33 cellular contexts compared by ENCODE assay signal in genomic region chr3:81439088-81439487, GRCh38.
"Had no signal": no experiment of that assay in that cellular context is flagged by ENCODE, and none has a peak within 500 bp of the region (broad histone marks: within the 10 kb centered on the region; RNA-seq: fewer than 3 reads in every experiment).

No MANE protein-coding gene starts in this region.

- H3K36me3 Mint-ChIP-seq: activated CD4-positive, alpha-beta memory T cell treated with anti-CD3 and anti-CD28 coated beads for 36 hours; activated CD8-positive, alpha-beta memory T cell treated with anti-CD3 and anti-CD28 coated beads, Interleukin-2, amount 10 ng/mL, durations not matched to agents 7 days and 5 days; activated naive CD4-positive, alpha-beta T cell treated with anti-CD3 and anti-CD28 coated beads, Interleukin-2, amount 10 ng/mL, durations not matched to agents 7 days and 5 days; activated naive CD4-positive, alpha-beta T cell treated with anti-CD3 and anti-CD28 coated beads, Interleukin-2, amount 50 U/mL, for 72 hours; activated naive CD8-positive, alpha-beta T cell treated with anti-CD3 and anti-CD28 coated beads, Interleukin-2, amount 10 ng/mL, durations not matched to agents 7 days and 5 days; brain had no signal

- H3K4me3 Mint-ChIP-seq: activated CD4-positive, alpha-beta memory T cell treated with anti-CD3 and anti-CD28 coated beads for 36 hours; activated CD4-positive, alpha-beta T cell treated with anti-CD3 and anti-CD28 coated beads for 36 hours; activated CD4-positive, alpha-beta T cell treated with anti-CD3 and anti-CD28 coated beads, Interleukin-2, amount 10 ng/mL, durations not matched to agents 24 days and 14 days; activated CD8-positive, alpha-beta memory T cell treated with anti-CD3 and anti-CD28 coated beads, Interleukin-2, amount 10 ng/mL, durations not matched to agents 7 days and 5 days; activated CD8-positive, alpha-beta T cell treated with anti-CD3 and anti-CD28 coated beads, Interleukin-2, amount 10 ng/mL, durations not matched to agents 7 days and 5 days; activated naive CD4-positive, alpha-beta T cell treated with anti-CD3 and anti-CD28 coated beads, Interleukin-2, amount 10 ng/mL, durations not matched to agents 7 days and 5 days; activated naive CD8-positive, alpha-beta T cell treated with anti-CD3 and anti-CD28 coated beads, Interleukin-2, amount 10 ng/mL, durations not matched to agents 7 days and 5 days; activated T-cell treated with anti-CD3 and anti-CD28 coated beads, Interleukin-2, amount 50 U/mL, for 24 hours; activated T-cell treated with anti-CD3 and anti-CD28 coated beads, Interleukin-2, amount 50 U/mL, for 72 hours; brain; dendritic cell treated with granulocyte-macrophage colony-stimulating factor and Interleukin-4, amounts not matched to agents 40 ng/mL and 50 ng/mL, for 4 days; endodermal cell had no signal

- DNase-seq: activated CD4-positive, alpha-beta memory T cell treated with anti-CD3 and anti-CD28 coated beads for 36 hours; activated CD4-positive, alpha-beta T cell treated with anti-CD3 and anti-CD28 coated beads for 36 hours; activated CD4-positive, alpha-beta T cell treated with anti-CD3 and anti-CD28 coated beads, Interleukin-2, amount 10 ng/mL, durations not matched to agents 24 days and 14 days; activated CD4-positive, CD25-positive, alpha-beta regulatory T cell; activated CD4-positive, CD25-positive, alpha-beta regulatory T cell treated with anti-CD3 and anti-CD28 coated beads, Interleukin-2, amount 50 U/mL, for 72 hours; activated CD8-positive, alpha-beta memory T cell treated with anti-CD3 and anti-CD28 coated beads, Interleukin-2, amount 10 ng/mL, durations not matched to agents 7 days and 5 days; activated CD8-positive, alpha-beta memory T cell treated with anti-CD3 and anti-CD28 coated beads, Interleukin-2, amount 50 U/mL, for 4 hours; activated CD8-positive, alpha-beta T cell treated with anti-CD3 and anti-CD28 coated beads, Interleukin-2, amount 10 ng/mL, durations not matched to agents 7 days and 5 days; activated gamma-delta T cell; activated naive CD4-positive, alpha-beta T cell; activated naive CD4-positive, alpha-beta T cell treated with anti-CD3 and anti-CD28 coated beads, Interleukin-2, amount 10 ng/mL, durations not matched to agents 7 days and 5 days; activated naive CD8-positive, alpha-beta T cell treated with anti-CD3 and anti-CD28 coated beads, Interleukin-2, amount 10 ng/mL, durations not matched to agents 7 days and 5 days; activated T-cell treated with anti-CD3 and anti-CD28 coated beads, Interleukin-2, amount 50 U/mL, for 24 hours; activated T-cell treated with anti-CD3 and anti-CD28 coated beads, Interleukin-2, amount 50 U/mL, for 72 hours; central memory CD4-positive, alpha-beta T cell; cerebellar nuclear complex; dorsolateral prefrontal cortex; effector memory CD4-positive, alpha-beta T cell; endodermal cell; erythroblast; foreskin melanocyte; heart right ventricle; T-helper 1 cell; T-helper 2 cell had no signal

- H3K27ac Mint-ChIP-seq: activated CD4-positive, alpha-beta memory T cell treated with anti-CD3 and anti-CD28 coated beads for 36 hours; activated CD4-positive, alpha-beta T cell treated with anti-CD3 and anti-CD28 coated beads for 36 hours; activated CD4-positive, alpha-beta T cell treated with anti-CD3 and anti-CD28 coated beads, Interleukin-2, amount 10 ng/mL, durations not matched to agents 24 days and 14 days; activated CD8-positive, alpha-beta memory T cell treated with anti-CD3 and anti-CD28 coated beads, Interleukin-2, amount 10 ng/mL, durations not matched to agents 7 days and 5 days; activated CD8-positive, alpha-beta T cell treated with anti-CD3 and anti-CD28 coated beads, Interleukin-2, amount 10 ng/mL, durations not matched to agents 7 days and 5 days; activated naive CD4-positive, alpha-beta T cell treated with anti-CD3 and anti-CD28 coated beads, Interleukin-2, amount 10 ng/mL, durations not matched to agents 7 days and 5 days; activated naive CD4-positive, alpha-beta T cell treated with anti-CD3 and anti-CD28 coated beads, Interleukin-2, amount 50 U/mL, for 72 hours; activated naive CD8-positive, alpha-beta T cell treated with anti-CD3 and anti-CD28 coated beads, Interleukin-2, amount 10 ng/mL, durations not matched to agents 7 days and 5 days; activated T-cell treated with anti-CD3 and anti-CD28 coated beads, Interleukin-2, amount 50 U/mL, for 24 hours; activated T-cell treated with anti-CD3 and anti-CD28 coated beads, Interleukin-2, amount 50 U/mL, for 72 hours; brain; dendritic cell treated with granulocyte-macrophage colony-stimulating factor and Interleukin-4, amounts not matched to agents 40 ng/mL and 50 ng/mL, for 4 days; endodermal cell had no signal

- H3K4me1 Mint-ChIP-seq: activated CD4-positive, alpha-beta T cell treated with anti-CD3 and anti-CD28 coated beads for 36 hours; activated CD4-positive, alpha-beta T cell treated with anti-CD3 and anti-CD28 coated beads, Interleukin-2, amount 10 ng/mL, durations not matched to agents 24 days and 14 days; activated CD8-positive, alpha-beta memory T cell treated with anti-CD3 and anti-CD28 coated beads, Interleukin-2, amount 10 ng/mL, durations not matched to agents 7 days and 5 days; activated naive CD4-positive, alpha-beta T cell treated with anti-CD3 and anti-CD28 coated beads, Interleukin-2, amount 10 ng/mL, durations not matched to agents 7 days and 5 days; activated naive CD8-positive, alpha-beta T cell treated with anti-CD3 and anti-CD28 coated beads, Interleukin-2, amount 10 ng/mL, durations not matched to agents 7 days and 5 days had no signal

- H3K9me3 Mint-ChIP-seq: activated CD4-positive, alpha-beta memory T cell treated with anti-CD3 and anti-CD28 coated beads for 36 hours; activated CD4-positive, alpha-beta T cell treated with anti-CD3 and anti-CD28 coated beads, Interleukin-2, amount 10 ng/mL, durations not matched to agents 24 days and 14 days; activated naive CD4-positive, alpha-beta T cell treated with anti-CD3 and anti-CD28 coated beads, Interleukin-2, amount 10 ng/mL, durations not matched to agents 7 days and 5 days; activated naive CD8-positive, alpha-beta T cell treated with anti-CD3 and anti-CD28 coated beads, Interleukin-2, amount 10 ng/mL, durations not matched to agents 7 days and 5 days; activated T-cell treated with anti-CD3 and anti-CD28 coated beads, Interleukin-2, amount 50 U/mL, for 24 hours; brain; dendritic cell treated with granulocyte-macrophage colony-stimulating factor and Interleukin-4, amounts not matched to agents 40 ng/mL and 50 ng/mL, for 4 days; endodermal cell had no signal

- H3K27me3 ChIP-seq: ascending aorta, breast epithelium, cardiac muscle cell, dorsolateral prefrontal cortex, esophagus muscularis mucosa, gastroesophageal sphincter, heart right ventricle had no signal

- H3K4me3 ChIP-seq: ascending aorta, breast epithelium, cardiac muscle cell, coronary artery, dorsolateral prefrontal cortex, esophagus muscularis mucosa, gastroesophageal sphincter, heart right ventricle had no signal

- H3K27ac ChIP-seq: ascending aorta, breast epithelium, cardiac muscle cell, coronary artery, dorsolateral prefrontal cortex, esophagus muscularis mucosa, gastroesophageal sphincter, heart right ventricle had no signal

- H3K4me1 ChIP-seq: breast epithelium had no signal

- ATAC-seq: activated CD4-positive, alpha-beta T cell treated with anti-CD3 and anti-CD28 coated beads for 36 hours; activated CD8-positive, alpha-beta memory T cell treated with anti-CD3 and anti-CD28 coated beads, Interleukin-2, amount 10 ng/mL, durations not matched to agents 7 days and 5 days; activated CD8-positive, alpha-beta T cell treated with anti-CD3 and anti-CD28 coated beads, Interleukin-2, amount 10 ng/mL, durations not matched to agents 7 days and 5 days; activated naive CD4-positive, alpha-beta T cell treated with anti-CD3 and anti-CD28 coated beads, Interleukin-2, amount 50 U/mL, for 72 hours; activated T-cell treated with anti-CD3 and anti-CD28 coated beads, Interleukin-2, amount 50 U/mL, for 72 hours; gastroesophageal sphincter; heart right ventricle had no signal

- H3K27me3 Mint-ChIP-seq: activated CD4-positive, alpha-beta memory T cell treated with anti-CD3 and anti-CD28 coated beads for 36 hours; activated CD4-positive, alpha-beta T cell treated with anti-CD3 and anti-CD28 coated beads for 36 hours; activated CD4-positive, alpha-beta T cell treated with anti-CD3 and anti-CD28 coated beads, Interleukin-2, amount 10 ng/mL, durations not matched to agents 24 days and 14 days; activated CD8-positive, alpha-beta memory T cell treated with anti-CD3 and anti-CD28 coated beads, Interleukin-2, amount 10 ng/mL, durations not matched to agents 7 days and 5 days; activated naive CD4-positive, alpha-beta T cell treated with anti-CD3 and anti-CD28 coated beads, Interleukin-2, amount 10 ng/mL, durations not matched to agents 7 days and 5 days; activated naive CD8-positive, alpha-beta T cell treated with anti-CD3 and anti-CD28 coated beads, Interleukin-2, amount 10 ng/mL, durations not matched to agents 7 days and 5 days; activated T-cell treated with anti-CD3 and anti-CD28 coated beads, Interleukin-2, amount 50 U/mL, for 24 hours; brain; dendritic cell treated with granulocyte-macrophage colony-stimulating factor and Interleukin-4, amounts not matched to agents 40 ng/mL and 50 ng/mL, for 4 days had no signal

- H3K36me3 ChIP-seq: ascending aorta, breast epithelium, cardiac muscle cell, esophagus muscularis mucosa, gastroesophageal sphincter, heart right ventricle had no signal
